Comparison of ENCODE assay signal across 10 cellular contexts in genomic region chr9:93467062-93467416, GRCh38. TPM values are rescaled to one million over a fixed set of nuclear protein-coding genes. Genes with fewer than 3 reads are reported as not detected.
DNase-seq lines count a peak whose midpoint lies in the region; ATAC-seq and TF ChIP-seq lines count a peak whose summit lies in the region.
"Had no signal": no experiment of that assay in that cellular context is flagged by ENCODE, and none has a peak within 500 bp of the region (broad histone marks: within the 10 kb centered on the region; RNA-seq: fewer than 3 reads in every experiment).

No MANE protein-coding gene starts in this region.

- no peaks in the 10 kb centered on the region for H3K9me3 ChIP-seq in stomach

- H3K27me3 Mint-ChIP-seq in activated naive CD4-positive, alpha-beta T cell treated with anti-CD3 and anti-CD28 coated beads for 36 hours (ENCODE audit: low read depth) = no peaks in the 10 kb centered on the region
- no peaks in the 10 kb centered on the region for H3K27me3 Mint-ChIP-seq in T-helper 1 cell treated with Interleukin-12 subunit alpha and Interleukin-12 subunit beta and Interleukin-4 antibody, amounts not matched to agents 30 μg/mL and 1 μg/mL, for 36 hours (ENCODE audit: low read depth)

- no peak for DNase-seq in activated naive CD4-positive, alpha-beta T cell treated with anti-CD3 and anti-CD28 coated beads for 36 hours
- DNase-seq in activated naive CD4-positive, alpha-beta T cell treated with Interleukin-2 at 50 U/mL for 16 hours = no peak
- DNase-seq in stomach (no peak), hepatic stellate cell (ENCODE audit: low spot score) (no peak)
- DNase-seq: effector CD4-positive, alpha-beta T cell; RPMI8226 had no signal

- no peak for TF ChIP-seq CTCF in stomach (IDR thresholded peaks at IDR 0.05)

- 13 to 33% (median 17%) methylated on average over 3 of the region's 3 CpGs for WGBS in stomach, 5 donors

- intact Hi-C loops in activated naive CD4-positive, alpha-beta T cell treated with anti-CD3 and anti-CD28 coated beads for 36 hours (cut with micrococcal nuclease) = loop anchor here (5.0 kb wide), 1 partner anchor 35 kb away; no protein-coding TSS in a partner anchor
- intact Hi-C loops in stomach (cut with DNase I; ENCODE audit: low total_unique reads) = no loop called here

- ATAC-seq in esophagus mucosa = peak; percentile 26
- no peak for ATAC-seq in HG03159 (IDR thresholded peaks at IDR 0.05; ENCODE audit: unreplicated experiment)
- ATAC-seq in GM18519 (IDR thresholded peaks at IDR 0.05; ENCODE audit: low FRiP score, unreplicated experiment) = no peak

- H3K4me3 ChIP-seq in stomach = peak overlapping the region in 1 of 4 donors; percentile 10

- TF ChIP-seq EP300 in stomach (IDR thresholded peaks at IDR 0.05) = no peak

- peaks cover 65 to 98% (median 85%) of the 10 kb centered on the region in 4 donors for H3K4me1 ChIP-seq in stomach

- H3K9me3 Mint-ChIP-seq in activated naive CD4-positive, alpha-beta T cell treated with anti-CD3 and anti-CD28 coated beads for 36 hours = no peaks in the 10 kb centered on the region
- no peaks in the 10 kb centered on the region for H3K9me3 Mint-ChIP-seq in T-helper 1 cell treated with Interleukin-12 subunit alpha and Interleukin-12 subunit beta and Interleukin-4 antibody, amounts not matched to agents 30 μg/mL and 1 μg/mL, for 36 hours

- no peak overlapping the region for H3K4me3 Mint-ChIP-seq in activated naive CD4-positive, alpha-beta T cell treated with anti-CD3 and anti-CD28 coated beads for 36 hours
- H3K4me3 Mint-ChIP-seq in T-helper 1 cell treated with Interleukin-12 subunit alpha and Interleukin-12 subunit beta and Interleukin-4 antibody, amounts not matched to agents 30 μg/mL and 1 μg/mL, for 36 hours = peak overlapping the region; percentile 14

- H3K36me3 Mint-ChIP-seq in activated naive CD4-positive, alpha-beta T cell treated with anti-CD3 and anti-CD28 coated beads for 36 hours (ENCODE audit: low read depth) = peaks cover 11% of the 10 kb centered on the region
- peaks cover 17% of the 10 kb centered on the region for H3K36me3 Mint-ChIP-seq in T-helper 1 cell treated with Interleukin-12 subunit alpha and Interleukin-12 subunit beta and Interleukin-4 antibody, amounts not matched to agents 30 μg/mL and 1 μg/mL, for 36 hours (ENCODE audit: low read depth)

- no peaks in the 10 kb centered on the region for H3K27me3 ChIP-seq in stomach

- TF ChIP-seq POLR2A in stomach (IDR thresholded peaks at IDR 0.05) = no peak

- H3K27ac Mint-ChIP-seq in activated naive CD4-positive, alpha-beta T cell treated with anti-CD3 and anti-CD28 coated beads for 36 hours = peak overlapping the region; percentile 70
- peak overlapping the region; percentile 49 for H3K27ac Mint-ChIP-seq in T-helper 1 cell treated with Interleukin-12 subunit alpha and Interleukin-12 subunit beta and Interleukin-4 antibody, amounts not matched to agents 30 μg/mL and 1 μg/mL, for 36 hours

- H3K4me1 Mint-ChIP-seq in activated naive CD4-positive, alpha-beta T cell treated with anti-CD3 and anti-CD28 coated beads for 36 hours (ENCODE audit: low read depth) = peaks cover 76% of the 10 kb centered on the region
- H3K4me1 Mint-ChIP-seq in T-helper 1 cell treated with Interleukin-12 subunit alpha and Interleukin-12 subunit beta and Interleukin-4 antibody, amounts not matched to agents 30 μg/mL and 1 μg/mL, for 36 hours (ENCODE audit: low read depth) = peaks cover 74% of the 10 kb centered on the region

- CTCF ChIA-PET in activated naive CD4-positive, alpha-beta T cell treated with anti-CD3 and anti-CD28 coated beads for 36 hours (lab: Charles Lee) = no interaction called here

- no peaks in the 10 kb centered on the region for H3K36me3 ChIP-seq in stomach

- H3K27ac ChIP-seq in stomach = peak overlapping the region; percentile 71 to 89 (median 76)

RNA-seq across cellular contexts. Expression of gene FAM120AOS, which starts 13.7 kb away (rescaled TPM):
- total RNA-seq in activated naive CD4-positive, alpha-beta T cell treated with anti-CD3 and anti-CD28 coated beads for 36 hours = 10 to 100 TPM; 25.5 to 26.0 TPM
- total RNA-seq in esophagus mucosa = 28.8 TPM
- total RNA-seq in stomach = 100 to 1,000 TPM in 1 of 5 donors, 10 to 100 TPM in 4; 12.9 to 232 (median 40.3) TPM
- polyA plus RNA-seq in stomach = 10 to 100 TPM; 26.2 to 63.1 (median 38.4) TPM

RNA-seq across cellular contexts. Expression of gene FAM120A, which starts 15.6 kb away (rescaled TPM):
- 100 to 1,000 TPM; 112 to 116 TPM for total RNA-seq in activated naive CD4-positive, alpha-beta T cell treated with anti-CD3 and anti-CD28 coated beads for 36 hours
- total RNA-seq in esophagus mucosa (75.8 TPM), stomach (100 to 1,000 TPM in 3 of 5 donors, 10 to 100 TPM in 2; 88.7 to 192 (median 103) TPM)
- polyA plus RNA-seq in stomach = 10 to 100 TPM; 35.8 to 59.4 (median 42.2) TPM
